ENCODE assay signal across 8 cellular contexts in genomic region chr4:124111922-124112321, GRCh38.
DNase-seq lines count a peak whose midpoint lies in the region; ATAC-seq, FAIRE-seq and TF ChIP-seq lines count a peak whose summit lies in the region.

No MANE protein-coding gene starts in this region.

- DNase-seq in DMS53 treated with DMSO at 0.1 percent for 48 hours (lab: John Stamatoyannopoulos, UW; ENCODE audit: unreplicated experiment) (peak; percentile 28), HCEC 1CT (peak; percentile 45), NCI-H2107 (lab: John Stamatoyannopoulos, UW) (peak; percentile 4), GM12878 (ENCODE audit: low read depth, low spot score) (no peak), upper lobe of left lung (no peak), cerebellar nuclear complex (lab: John Stamatoyannopoulos, UW) (no peak)
- DNase-seq in stimulated activated CD8-positive, alpha-beta memory T cell treated with anti-CD3 and anti-CD28 coated beads, Interleukin-4, amount 100 ng/mL, for 48 hours: no peak

- H3K27ac ChIP-seq in GM12878 (ENCODE audit: control insufficient read depth, insufficient read depth): no peak overlapping the region
- peak overlapping the region in 2 of 4 donors; percentile 9 to 18 for H3K27ac ChIP-seq in upper lobe of left lung

- RAD21 ChIA-PET in GM12878 (lab: Charles Lee; ENCODE audit: unreplicated experiment): interaction anchor here (1.0 kb wide), 1 partner anchor 336 kb away, joined by 3 read pairs; no protein-coding TSS in a partner anchor

- 2% methylated on average over 2 of the region's 2 CpGs for WGBS in GM12878 (ENCODE audit: insufficient coverage, insufficient replicate concordance, low lambda C conversion rate, missing lambda C conversion rate)
- 43 to 50% methylated on average over 2 of the region's 2 CpGs for WGBS in upper lobe of left lung, 2 donors

- TF ChIP-seq CTCF in GM12878 (IDR thresholded peaks at IDR 0.05 in 2 of 3, conservative IDR thresholded peaks at IDR 0.05 in 1 of 3; ENCODE audit: control insufficient read depth in 2 of 3, extremely low read depth in 1 of 3, insufficient read depth in 1 of 3, low read depth in 3 of 3, low read length in 3 of 3) (peak; percentile 18 to 60 (median 32); a peak in 4 of 6 replicates), upper lobe of left lung (IDR thresholded peaks at IDR 0.05) (peak; percentile 47 to 74 (median 66))

- H3K36me3 ChIP-seq in GM12878 (ENCODE audit: control insufficient read depth in 2 of 2, insufficient read depth in 2 of 2, low read length in 1 of 2) (no peaks in the 10 kb centered on the region), upper lobe of left lung (no peaks in the 10 kb centered on the region)

- H3K4me2 ChIP-seq in GM12878 (ENCODE audit: control insufficient read depth, insufficient read depth): no peak overlapping the region

- TF ChIP-seq EP300 in GM12878 (IDR thresholded peaks at IDR 0.05; ENCODE audit: borderline replicate concordance in 1 of 2, control insufficient read depth in 1 of 2, low read depth in 2 of 2, low read length in 2 of 2): no peak
- TF ChIP-seq EP300 in upper lobe of left lung (IDR thresholded peaks at IDR 0.05): no peak

- peak; percentile 74 for TF ChIP-seq RAD21 in GM12878 (IDR thresholded peaks at IDR 0.05; ENCODE audit: insufficient read depth, low read depth, low read length)

- no peaks in the 10 kb centered on the region for H3K4me1 ChIP-seq in GM12878 (ENCODE audit: control insufficient read depth, insufficient read depth, low read length)
- peaks cover 0 to 7% (median 6%) of the 10 kb centered on the region in 4 donors for H3K4me1 ChIP-seq in upper lobe of left lung

- H3K9me3 ChIP-seq in GM12878 (replicated peaks; ENCODE audit: control insufficient read depth, insufficient read depth, low read length): no peaks in the 10 kb centered on the region
- no peaks in the 10 kb centered on the region for H3K9me3 ChIP-seq in upper lobe of left lung

- H3K79me2 ChIP-seq in GM12878 (ENCODE audit: control insufficient read depth, insufficient read depth, low read length): no peaks in the 10 kb centered on the region

- in situ Hi-C loops in GM12878 (cut with MboI): loop anchor here (25.0 kb wide), 1 partner anchor 1000 kb away; no protein-coding TSS in a partner anchor

- SMC1A ChIA-PET in GM12878 (lab: Charles Lee; ENCODE audit: uncharacterized antibody, unreplicated experiment): no interaction called here

- no TSS peak for BruUV-seq in GM12878 (replicated peaks; lab: Mats Ljungman, UMichigan)

- TF ChIP-seq POLR2A in GM12878 (IDR thresholded peaks at IDR 0.05; ENCODE audit: low read depth, low read length): no peak
- no peak for TF ChIP-seq POLR2A in upper lobe of left lung (IDR thresholded peaks at IDR 0.05)

- H3K27me3 ChIP-seq in GM12878 (replicated peaks in 1 of 2; ENCODE audit: control insufficient read depth in 2 of 2, insufficient read depth in 2 of 2, low read length in 1 of 2) (no peaks in the 10 kb centered on the region), upper lobe of left lung (no peaks in the 10 kb centered on the region)

- no peak overlapping the region for H3K9ac ChIP-seq in GM12878 (ENCODE audit: control insufficient read depth, insufficient read depth, low read length)

- H2AFZ ChIP-seq in GM12878 (ENCODE audit: control insufficient read depth, low read depth, low read length): no peak overlapping the region

- H4K20me1 ChIP-seq in GM12878 (ENCODE audit: control insufficient read depth, insufficient read depth): no peaks in the 10 kb centered on the region

- intact Hi-C loops in GM12878 (cut with micrococcal nuclease; ENCODE audit: unreplicated experiment): loop anchor here (1.0 to 5.0 kb wide), 2 partner anchors 339 to 1010 kb away; no protein-coding TSS in a partner anchor

- H3K4me3 ChIP-seq in GM12878 (no peak overlapping the region), upper lobe of left lung (no peak overlapping the region)

- FAIRE-seq in GM12878 (lab: Jason Lieb, UNC) (no peak), islet of Langerhans (lab: Jason Lieb, UNC) (peak; percentile 96)

- POLR2A ChIA-PET in GM12878 (lab: Charles Lee): no interaction called here

- CTCF ChIA-PET in GM12878 (lab: Yijun Ruan, JAX): interaction anchor here (1.0 kb wide), 2 partner anchors 339 to 340 kb away, joined by 3 to 5 read pairs; no protein-coding TSS in a partner anchor

- ATAC-seq in GM12878 (peak; percentile 65), upper lobe of left lung (ENCODE audit: low FRiP score in 2 of 2) (peak in 1 of 2 donors; percentile 88)

TF ChIP-seq in GM12878, 131 proteins besides CTCF, POLR2A, EP300 and RAD21:
- TF ChIP-seq SMC3 (IDR thresholded peaks at IDR 0.05; ENCODE audit: borderline replicate concordance, low read length): peak; percentile 60; the same call in 1 of the 2 replicates
- TF ChIP-seq, protein P1, sequence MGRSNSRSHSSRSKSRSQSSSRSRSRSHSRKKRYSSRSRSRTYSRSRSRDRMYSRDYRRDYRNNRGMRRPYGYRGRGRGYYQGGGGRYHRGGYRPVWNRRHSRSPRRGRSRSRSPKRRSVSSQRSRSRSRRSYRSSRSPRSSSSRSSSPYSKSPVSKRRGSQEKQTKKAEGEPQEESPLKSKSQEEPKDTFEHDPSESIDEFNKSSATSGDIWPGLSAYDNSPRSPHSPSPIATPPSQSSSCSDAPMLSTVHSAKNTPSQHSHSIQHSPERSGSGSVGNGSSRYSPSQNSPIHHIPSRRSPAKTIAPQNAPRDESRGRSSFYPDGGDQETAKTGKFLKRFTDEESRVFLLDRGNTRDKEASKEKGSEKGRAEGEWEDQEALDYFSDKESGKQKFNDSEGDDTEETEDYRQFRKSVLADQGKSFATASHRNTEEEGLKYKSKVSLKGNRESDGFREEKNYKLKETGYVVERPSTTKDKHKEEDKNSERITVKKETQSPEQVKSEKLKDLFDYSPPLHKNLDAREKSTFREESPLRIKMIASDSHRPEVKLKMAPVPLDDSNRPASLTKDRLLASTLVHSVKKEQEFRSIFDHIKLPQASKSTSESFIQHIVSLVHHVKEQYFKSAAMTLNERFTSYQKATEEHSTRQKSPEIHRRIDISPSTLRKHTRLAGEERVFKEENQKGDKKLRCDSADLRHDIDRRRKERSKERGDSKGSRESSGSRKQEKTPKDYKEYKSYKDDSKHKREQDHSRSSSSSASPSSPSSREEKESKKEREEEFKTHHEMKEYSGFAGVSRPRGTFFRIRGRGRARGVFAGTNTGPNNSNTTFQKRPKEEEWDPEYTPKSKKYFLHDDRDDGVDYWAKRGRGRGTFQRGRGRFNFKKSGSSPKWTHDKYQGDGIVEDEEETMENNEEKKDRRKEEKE (IDR thresholded peaks at IDR 0.05): no peak

Comparison
In these comparisons a context has a peak if more than half of its experiments do, and no peak if none do; other contexts are left out.
1. DNase-seq: peak in DMS53 treated with DMSO at 0.1 percent for 48 hours (single experiment), HCEC 1CT (single experiment) and NCI-H2107 (single experiment); none in GM12878 (single experiment), upper lobe of left lung (0 of 2), stimulated activated CD8-positive, alpha-beta memory T cell treated with anti-CD3 and anti-CD28 coated beads, Interleukin-4, amount 100 ng/mL, for 48 hours (single experiment) and cerebellar nuclear complex (0 of 2).